ENCODE assay signal across 2 cellular contexts in genomic region chr21:45295576-45296365, GRCh38.
A peak's percentile ranks its signal among the peaks of the same experiment; 100 is the strongest.
TF ChIP-seq lines count a peak whose summit lies in the region.

No MANE protein-coding gene starts in this region.

TF ChIP-seq in IMR-90, 13 proteins besides CTCF, POLR2A, EP300 and RAD21 (continued from another document):
- TF ChIP-seq USF2 (IDR thresholded peaks at IDR 0.05; ENCODE audit: low read depth, low read length), result no peak
- no peak for TF ChIP-seq MAZ (IDR thresholded peaks at IDR 0.05; ENCODE audit: borderline replicate concordance, low read depth, low read length)
- peak; percentile 46 for TF ChIP-seq MAFK (IDR thresholded peaks at IDR 0.05; ENCODE audit: low read depth, low read length)

TF ChIP-seq in liver, 16 proteins besides CTCF, POLR2A, EP300 and RAD21 (continued from another document):
- TF ChIP-seq ZBTB33 (IDR thresholded peaks at IDR 0.05) (no peak), EGR1 (IDR thresholded peaks at IDR 0.05; ENCODE audit: low read depth in 2 of 2) (no peak), SP1 (IDR thresholded peaks at IDR 0.05) (no peak), YY1 (IDR thresholded peaks at IDR 0.05) (no peak), JUND (IDR thresholded peaks at IDR 0.05) (no peak), HNF4A (conservative IDR thresholded peaks at IDR 0.05) (no peak), REST (IDR thresholded peaks at IDR 0.05) (no peak), MAX (IDR thresholded peaks at IDR 0.05) (no peak), NR2F2 (IDR thresholded peaks at IDR 0.05) (no peak), ATF3 (IDR thresholded peaks at IDR 0.05) (no peak)
